ENCODE assay signal across 1 cellular context in genomic region chr17:59329558-59330313, GRCh38.
TF ChIP-seq lines count a peak whose summit lies in the region.

No MANE protein-coding gene starts in this region.

TF ChIP-seq in HepG2, 621 proteins besides CTCF, POLR2A, EP300 and RAD21 (continued from another document and continues in another):
- TF ChIP-seq HNF1A (IDR thresholded peaks at IDR 0.05; ENCODE audit: low read depth) (0 out of 2 replicates have a peak, but pooled peaks have one; percentile 12), HNF1A (CRISPR knock-in tag; IDR thresholded peaks at IDR 0.05; ENCODE audit: borderline replicate concordance) (peak; percentile 42; the same call in 1 of the 2 replicates), IKZF5 (CRISPR knock-in tag; IDR thresholded peaks at IDR 0.05) (peak; percentile 72; the same call in 1 of the 2 replicates), ZNF670 (CRISPR knock-in tag; IDR thresholded peaks at IDR 0.05; ENCODE audit: borderline replicate concordance) (no peak; the same call in 1 of the 2 replicates), AFF4 (CRISPR knock-in tag; IDR thresholded peaks at IDR 0.05) (0 out of 2 replicates have a peak, but pooled peaks have one; percentile 20), HNF1B (CRISPR knock-in tag; IDR thresholded peaks at IDR 0.05) (peak; percentile 58; the same call in 1 of the 2 replicates), HNRNPL (IDR thresholded peaks at IDR 0.05; ENCODE audit: low read depth, low read length) (no peak), SMYD3 (CRISPR knock-in tag; IDR thresholded peaks at IDR 0.05) (peak; percentile 21; the same call in 1 of the 2 replicates), ZNF629 (CRISPR knock-in tag; conservative IDR thresholded peaks at IDR 0.05) (0 out of 2 replicates have a peak, but pooled peaks have one; percentile 23), HOXA9 (CRISPR knock-in tag; IDR thresholded peaks at IDR 0.05; ENCODE audit: borderline replicate concordance) (no peak), NKX3-1 (CRISPR knock-in tag; IDR thresholded peaks at IDR 0.05) (0 out of 2 replicates have a peak, but pooled peaks have one; percentile 56), RXRB (CRISPR knock-in tag; IDR thresholded peaks at IDR 0.05; ENCODE audit: borderline replicate concordance) (peak; percentile 81), ZSCAN29 (CRISPR knock-in tag; conservative IDR thresholded peaks at IDR 0.05) (0 out of 2 replicates have a peak, but pooled peaks have one; percentile 18), HDAC2 (CRISPR knock-in tag; IDR thresholded peaks at IDR 0.05) (peak; percentile 78; the same call in 1 of the 2 replicates), ZNF256 (CRISPR knock-in tag; conservative IDR thresholded peaks at IDR 0.05) (no peak), DPF2 (CRISPR knock-in tag; IDR thresholded peaks at IDR 0.05; ENCODE audit: borderline replicate concordance, low read depth) (no peak), TGIF2 (CRISPR knock-in tag; IDR thresholded peaks at IDR 0.05) (0 out of 2 replicates have a peak, but pooled peaks have one; percentile 74), CREB1 (IDR thresholded peaks at IDR 0.05) (no peak), CREB1 (CRISPR knock-in tag; IDR thresholded peaks at IDR 0.05) (peak; percentile 58), TBX2 (CRISPR knock-in tag; IDR thresholded peaks at IDR 0.05; ENCODE audit: borderline replicate concordance) (peak; percentile 64), YEATS4 (CRISPR knock-in tag; IDR thresholded peaks at IDR 0.05; ENCODE audit: borderline replicate concordance) (no peak; the same call in 1 of the 2 replicates), SOX6 (IDR thresholded peaks at IDR 0.05) (no peak), SOX6 (CRISPR knock-in tag; IDR thresholded peaks at IDR 0.05) (peak; percentile 79), BCL6 (CRISPR knock-in tag; IDR thresholded peaks at IDR 0.05) (peak; percentile 70), ZNF747 (CRISPR knock-in tag; IDR thresholded peaks at IDR 0.05; ENCODE audit: borderline replicate concordance) (no peak), IRF2 (CRISPR knock-in tag; IDR thresholded peaks at IDR 0.05) (peak; percentile 26; the same call in 1 of the 2 replicates), ZMYM3 (CRISPR knock-in tag; IDR thresholded peaks at IDR 0.05) (peak; percentile 25; the same call in 1 of the 2 replicates), IKZF4 (CRISPR knock-in tag; IDR thresholded peaks at IDR 0.05; ENCODE audit: borderline replicate concordance, low read depth, not compliant biosample characterization) (no peak), TEF (CRISPR knock-in tag; IDR thresholded peaks at IDR 0.05) (peak; percentile 92), PLSCR1 (CRISPR knock-in tag; IDR thresholded peaks at IDR 0.05; ENCODE audit: borderline replicate concordance) (no peak), PHF21A (CRISPR knock-in tag; IDR thresholded peaks at IDR 0.05) (peak; percentile 70), ZNF143 (CRISPR knock-in tag; IDR thresholded peaks at IDR 0.05) (no peak), SIX1 (CRISPR knock-in tag; IDR thresholded peaks at IDR 0.05; ENCODE audit: borderline replicate concordance) (peak; percentile 86), ZNF44 (CRISPR knock-in tag; IDR thresholded peaks at IDR 0.05) (peak; percentile 44; the same call in 1 of the 2 replicates), E2F5 (CRISPR knock-in tag; conservative IDR thresholded peaks at IDR 0.05) (no peak), ZNF225 (CRISPR knock-in tag; IDR thresholded peaks at IDR 0.05) (no peak), HINFP (CRISPR knock-in tag; IDR thresholded peaks at IDR 0.05; ENCODE audit: low read depth) (0 out of 2 replicates have a peak, but pooled peaks have one; percentile 41), ZNF772 (CRISPR knock-in tag; IDR thresholded peaks at IDR 0.05) (no peak), ZNF12 (CRISPR knock-in tag; IDR thresholded peaks at IDR 0.05) (peak; percentile 66; the same call in 1 of the 2 replicates), RBAK (CRISPR knock-in tag; IDR thresholded peaks at IDR 0.05) (no peak), RNF219 (CRISPR knock-in tag; IDR thresholded peaks at IDR 0.05) (no peak)
